Comparison of ENCODE assay signal across 8 cellular contexts in genomic region chr3:16511561-16512434, GRCh38. TPM values are rescaled to one million over a fixed set of nuclear protein-coding genes. Genes with fewer than 3 reads are reported as not detected.
DNase-seq lines count a peak whose midpoint lies in the region; ATAC-seq lines count a peak whose summit lies in the region.

No MANE protein-coding gene starts in this region.

- peak overlapping the region; percentile 97 for H3K4me3 Mint-ChIP-seq in activated T-helper 1 cell treated with anti-CD3 and anti-CD28 coated beads, Interleukin-12 subunit alpha, Interleukin-12 subunit beta, Interleukin-2, Interleukin-4 antibody, amounts not matched to agents 30 ng/mL and 10 ng/mL and 1 ng/mL, durations not matched to agents 14 hours and 24 hours and 36 hours

- H3K36me3 Mint-ChIP-seq in activated T-helper 1 cell treated with anti-CD3 and anti-CD28 coated beads, Interleukin-12 subunit alpha, Interleukin-12 subunit beta, Interleukin-2, Interleukin-4 antibody, amounts not matched to agents 30 ng/mL and 10 ng/mL and 1 ng/mL, durations not matched to agents 14 hours and 24 hours and 36 hours (ENCODE audit: low read depth), result peaks cover 13% of the 10 kb centered on the region

- intact Hi-C loops in activated T-helper 1 cell treated with anti-CD3 and anti-CD28 coated beads, Interleukin-12 subunit alpha, Interleukin-12 subunit beta, Interleukin-2, Interleukin-4 antibody, amounts not matched to agents 30 ng/mL and 10 ng/mL and 1 ng/mL, durations not matched to agents 14 hours and 24 hours and 36 hours (cut with micrococcal nuclease), result loop anchor here (1.0 to 10.0 kb wide), 20 partner anchors 10 to 1913 kb away; partner anchors contain the start of genes ANKRD28, BTD, CAPN7 and HACL1
- intact Hi-C loops in sciatic nerve (cut with DNase I), result loop anchor here (10.0 kb wide), 2 partner anchors 127 to 197 kb away; no protein-coding TSS in a partner anchor

- ATAC-seq in GM18502 (IDR thresholded peaks at IDR 0.05; ENCODE audit: poor library complexity, unreplicated experiment) (peak; percentile 55), HG02571 (IDR thresholded peaks at IDR 0.05; ENCODE audit: unreplicated experiment) (peak; percentile 42), sciatic nerve (peak; percentile 71)

- peak overlapping the region; percentile 89 for H3K27ac Mint-ChIP-seq in activated T-helper 1 cell treated with anti-CD3 and anti-CD28 coated beads, Interleukin-12 subunit alpha, Interleukin-12 subunit beta, Interleukin-2, Interleukin-4 antibody, amounts not matched to agents 30 ng/mL and 10 ng/mL and 1 ng/mL, durations not matched to agents 14 hours and 24 hours and 36 hours

- H3K4me1 Mint-ChIP-seq in activated T-helper 1 cell treated with anti-CD3 and anti-CD28 coated beads, Interleukin-12 subunit alpha, Interleukin-12 subunit beta, Interleukin-2, Interleukin-4 antibody, amounts not matched to agents 30 ng/mL and 10 ng/mL and 1 ng/mL, durations not matched to agents 14 hours and 24 hours and 36 hours (ENCODE audit: low read depth), result peaks cover 83% of the 10 kb centered on the region

- H3K27me3 Mint-ChIP-seq in activated T-helper 1 cell treated with anti-CD3 and anti-CD28 coated beads, Interleukin-12 subunit alpha, Interleukin-12 subunit beta, Interleukin-2, Interleukin-4 antibody, amounts not matched to agents 30 ng/mL and 10 ng/mL and 1 ng/mL, durations not matched to agents 14 hours and 24 hours and 36 hours (ENCODE audit: insufficient read depth), result no peaks in the 10 kb centered on the region

- no peaks in the 10 kb centered on the region for H3K9me3 Mint-ChIP-seq in activated T-helper 1 cell treated with anti-CD3 and anti-CD28 coated beads, Interleukin-12 subunit alpha, Interleukin-12 subunit beta, Interleukin-2, Interleukin-4 antibody, amounts not matched to agents 30 ng/mL and 10 ng/mL and 1 ng/mL, durations not matched to agents 14 hours and 24 hours and 36 hours

- DNase-seq in NCI-H69 (lab: John Stamatoyannopoulos, UW) (peak; percentile 78), glomerular visceral epithelial cell (ENCODE audit: extremely low spot score) (peak; percentile 75), sciatic nerve (ENCODE audit: low spot score) (peak; percentile 76), NCI-H2227 treated with DMSO at 0.1 percent for 48 hours (lab: John Stamatoyannopoulos, UW) (no peak), retina (no peak)
- peak; percentile 79 for DNase-seq in activated T-helper 1 cell treated with anti-CD3 and anti-CD28 coated beads, Interleukin-12 subunit alpha, Interleukin-12 subunit beta, Interleukin-2, Interleukin-4 antibody, amounts not matched to agents 30 ng/mL and 10 ng/mL and 1 ng/mL, durations not matched to agents 14 hours and 24 hours and 36 hours (ENCODE audit: low spot score)

RNA-seq across cellular contexts. Expression of gene RFTN1, which starts 1.7 kb away (rescaled TPM):
- 97.6 and 97.8 TPM in 2 replicates for total RNA-seq in activated T-helper 1 cell treated with anti-CD3 and anti-CD28 coated beads, Interleukin-12 subunit alpha, Interleukin-12 subunit beta, Interleukin-2, Interleukin-4 antibody, amounts not matched to agents 30 ng/mL and 10 ng/mL and 1 ng/mL, durations not matched to agents 14 hours and 24 hours and 36 hours
- 119 TPM for total RNA-seq in sciatic nerve

Comparison
In these comparisons a context has a peak if more than half of its experiments do, and no peak if none do; other contexts are left out.
1. DNase-seq: peak in NCI-H69 (single experiment), activated T-helper 1 cell treated with anti-CD3 and anti-CD28 coated beads, Interleukin-12 subunit alpha, Interleukin-12 subunit beta, Interleukin-2, Interleukin-4 antibody, amounts not matched to agents 30 ng/mL and 10 ng/mL and 1 ng/mL, durations not matched to agents 14 hours and 24 hours and 36 hours (single experiment), glomerular visceral epithelial cell (single experiment) and sciatic nerve (single experiment); none in NCI-H2227 treated with DMSO at 0.1 percent for 48 hours (single experiment) and retina (single experiment).
2. Peak in every context shown above with its lines, with median percentiles within 50 percentile points of each other: ATAC-seq.